In genomic region chr4:152246659-152247058, GRCh38 we compare ENCODE assay signal across 17 cellular contexts.
DNase-seq lines count a peak whose midpoint lies in the region; ATAC-seq, FAIRE-seq and TF ChIP-seq lines count a peak whose summit lies in the region.
"Had no signal": no experiment of that assay in that cellular context is flagged by ENCODE, and none has a peak within 500 bp of the region (broad histone marks: within the 10 kb centered on the region; RNA-seq: fewer than 3 reads in every experiment).

No MANE protein-coding gene starts in this region.

- H3K4me3 Mint-ChIP-seq in activated CD8-positive, alpha-beta memory T cell treated with anti-CD3 and anti-CD28 coated beads, Interleukin-2, amount 10 ng/mL, durations not matched to agents 7 days and 5 days = no peak overlapping the region
- H3K4me3 Mint-ChIP-seq in activated T-helper 17 cell treated with anti-CD3 and anti-CD28 coated beads, Interleukin-2, amount 50 U/mL, for 72 hours = peak overlapping the region; percentile 67
- H3K4me3 Mint-ChIP-seq: endodermal cell had no signal

- H2BK12ac ChIP-seq in trophoblast cell (ENCODE audit: low read length) = peak overlapping the region; percentile 58

- no peak overlapping the region for H3K18ac ChIP-seq in trophoblast cell (ENCODE audit: low read length)

- peak; percentile 23 for ATAC-seq in activated CD8-positive, alpha-beta memory T cell treated with anti-CD3 and anti-CD28 coated beads, Interleukin-2, amount 10 ng/mL, durations not matched to agents 7 days and 5 days
- peak; percentile 21 for ATAC-seq in activated T-helper 17 cell treated with anti-CD3 and anti-CD28 coated beads, Interleukin-2, amount 50 U/mL, for 72 hours (replicated peaks)
- ATAC-seq in GM21717 (IDR thresholded peaks at IDR 0.05; ENCODE audit: unreplicated experiment) = no peak

- H3K79me2 ChIP-seq in trophoblast cell (ENCODE audit: control insufficient read depth, insufficient read depth, low read length, poor library complexity) = no peaks in the 10 kb centered on the region

- no peak overlapping the region for H3K9ac ChIP-seq in trophoblast cell (ENCODE audit: low read length)
- H3K9ac ChIP-seq: BLaER1 treated with 17β-estradiol and CSF1 and Interleukin-3, amounts not matched to agents 10 nM and 100 nM had no signal

- H3K14ac ChIP-seq in trophoblast cell (ENCODE audit: low read length) = peak overlapping the region; percentile 8

- no peaks in the 10 kb centered on the region for H3K36me3 ChIP-seq in trophoblast cell (ENCODE audit: control insufficient read depth in 1 of 2, insufficient read depth in 2 of 2, low read length in 2 of 2)
- H3K36me3 ChIP-seq: BLaER1 treated with 17β-estradiol and CSF1 and Interleukin-3, amounts not matched to agents 10 nM and 100 nM had no signal

- no peak overlapping the region for H3K4me3 ChIP-seq in trophoblast cell (ENCODE audit: low read depth, low read length)
- H3K4me3 ChIP-seq: BLaER1 treated with 17β-estradiol and CSF1 and Interleukin-3, amounts not matched to agents 10 nM and 100 nM had no signal

- no peaks in the 10 kb centered on the region for H3K27me3 ChIP-seq in trophoblast cell (ENCODE audit: insufficient read depth, low read length)
- H3K27me3 ChIP-seq: BLaER1 treated with 17β-estradiol and CSF1 and Interleukin-3, amounts not matched to agents 10 nM and 100 nM had no signal

- peaks cover 2% of the 10 kb centered on the region for H3K79me1 ChIP-seq in trophoblast cell (ENCODE audit: low read length)

- no peaks in the 10 kb centered on the region for H3K9me3 Mint-ChIP-seq in activated CD8-positive, alpha-beta memory T cell treated with anti-CD3 and anti-CD28 coated beads, Interleukin-2, amount 10 ng/mL, durations not matched to agents 7 days and 5 days (ENCODE audit: low read depth)
- no peaks in the 10 kb centered on the region for H3K9me3 Mint-ChIP-seq in activated T-helper 17 cell treated with anti-CD3 and anti-CD28 coated beads, Interleukin-2, amount 50 U/mL, for 72 hours
- H3K9me3 Mint-ChIP-seq: endodermal cell had no signal

- no peak overlapping the region for H3K4ac ChIP-seq in trophoblast cell (ENCODE audit: low read depth, low read length)

- H3K27ac ChIP-seq in trophoblast cell (ENCODE audit: low read depth, low read length) = no peak overlapping the region
- H3K27ac ChIP-seq: BLaER1 treated with 17β-estradiol and CSF1 and Interleukin-3, amounts not matched to agents 10 nM and 100 nM had no signal

- no peak for FAIRE-seq in D721Med (lab: Jason Lieb, UNC)
- FAIRE-seq: colon, small intestine had no signal

- H3K4me1 Mint-ChIP-seq in activated CD8-positive, alpha-beta memory T cell treated with anti-CD3 and anti-CD28 coated beads, Interleukin-2, amount 10 ng/mL, durations not matched to agents 7 days and 5 days = peaks cover 10% of the 10 kb centered on the region
- peaks cover 16% of the 10 kb centered on the region for H3K4me1 Mint-ChIP-seq in activated T-helper 17 cell treated with anti-CD3 and anti-CD28 coated beads, Interleukin-2, amount 50 U/mL, for 72 hours
- H3K4me1 Mint-ChIP-seq: endodermal cell had no signal

- DNase-seq in activated CD8-positive, alpha-beta memory T cell treated with anti-CD3 and anti-CD28 coated beads, Interleukin-2, amount 10 ng/mL, durations not matched to agents 7 days and 5 days = no peak
- DNase-seq in activated CD8-positive, alpha-beta memory T cell treated with anti-CD3 and anti-CD28 coated beads, Interleukin-2, amount 50 U/mL, for 4 hours = no peak
- DNase-seq in NCI-H345 (lab: John Stamatoyannopoulos, UW) (peak; percentile 63), trophoblast cell (no peak), mucosa of gallbladder (ENCODE audit: low spot score) (no peak), D721Med (ENCODE audit: insufficient read length, low spot score) (no peak)
- DNase-seq: endodermal cell; GDM1; NCI-H1105 treated with DMSO at 0.1 percent for 48 hours; NCI-H526 treated with DMSO at 0.1 percent for 48 hours; nucleus accumbens; small intestine; stimulated activated CD4-positive, alpha-beta T cell treated with anti-CD3 and anti-CD28 coated beads, Interleukin-2, amount 100 ng/mL, for 48 hours had no signal

- H4K12ac ChIP-seq in trophoblast cell (ENCODE audit: low read depth, low read length) = peak overlapping the region; percentile 38

- H3K36me3 Mint-ChIP-seq in activated CD8-positive, alpha-beta memory T cell treated with anti-CD3 and anti-CD28 coated beads, Interleukin-2, amount 10 ng/mL, durations not matched to agents 7 days and 5 days = no peaks in the 10 kb centered on the region
- no peaks in the 10 kb centered on the region for H3K36me3 Mint-ChIP-seq in activated T-helper 17 cell treated with anti-CD3 and anti-CD28 coated beads, Interleukin-2, amount 50 U/mL, for 72 hours (ENCODE audit: low read depth)

- peaks cover 16% of the 10 kb centered on the region for H3K27me3 Mint-ChIP-seq in activated CD8-positive, alpha-beta memory T cell treated with anti-CD3 and anti-CD28 coated beads, Interleukin-2, amount 10 ng/mL, durations not matched to agents 7 days and 5 days
- H3K27me3 Mint-ChIP-seq in activated T-helper 17 cell treated with anti-CD3 and anti-CD28 coated beads, Interleukin-2, amount 50 U/mL, for 72 hours = no peaks in the 10 kb centered on the region

- no CpG with 5 or more reads among the region's 13 CpGs for whole genome bisulfite sequencing in trophoblast cell (ENCODE audit: extremely low coverage, insufficient coverage, insufficient read length)

- H2AFZ ChIP-seq in trophoblast cell (ENCODE audit: insufficient read depth, low read length, poor library complexity) = no peak overlapping the region

- H2AK5ac ChIP-seq in trophoblast cell (ENCODE audit: low read length) = peak overlapping the region; percentile 50

- no peak overlapping the region for H4K91ac ChIP-seq in trophoblast cell (ENCODE audit: low read depth, low read length)

- no peak for TF ChIP-seq CTCF in D721Med (IDR thresholded peaks at IDR 0.05; ENCODE audit: insufficient read depth, missing control alignments)

- H3K23ac ChIP-seq in trophoblast cell (ENCODE audit: low read length) = no peak overlapping the region

- H2BK5ac ChIP-seq in trophoblast cell (ENCODE audit: low read depth, low read length, poor library complexity) = no peak overlapping the region

- H3K27ac Mint-ChIP-seq in activated CD8-positive, alpha-beta memory T cell treated with anti-CD3 and anti-CD28 coated beads, Interleukin-2, amount 10 ng/mL, durations not matched to agents 7 days and 5 days = no peak overlapping the region
- no peak overlapping the region for H3K27ac Mint-ChIP-seq in activated T-helper 17 cell treated with anti-CD3 and anti-CD28 coated beads, Interleukin-2, amount 50 U/mL, for 72 hours
- H3K27ac Mint-ChIP-seq: endodermal cell had no signal

- H2BK120ac ChIP-seq in trophoblast cell (ENCODE audit: insufficient read depth, low read length, poor library complexity) = peak overlapping the region; percentile 38

- H3K4me2 ChIP-seq in trophoblast cell (ENCODE audit: low read length) = no peak overlapping the region

- CTCF ChIA-PET in activated CD8-positive, alpha-beta memory T cell treated with anti-CD3 and anti-CD28 coated beads, Interleukin-2, amount 10 ng/mL, durations not matched to agents 7 days and 5 days (lab: Charles Lee) = no interaction called here

- no peaks in the 10 kb centered on the region for H3K9me3 ChIP-seq in trophoblast cell (ENCODE audit: insufficient read depth, low read depth, low read length)

- no peak overlapping the region for H4K8ac ChIP-seq in trophoblast cell (ENCODE audit: low read depth, low read length)

- peaks cover 11 to 15% of the 10 kb centered on the region in 2 experiments for H3K4me1 ChIP-seq in trophoblast cell (ENCODE audit: control insufficient read depth in 1 of 2, insufficient read depth in 2 of 2, low read length in 2 of 2)
